ENCODE assay signal across 8 cellular contexts in the genomic region with DNA sequence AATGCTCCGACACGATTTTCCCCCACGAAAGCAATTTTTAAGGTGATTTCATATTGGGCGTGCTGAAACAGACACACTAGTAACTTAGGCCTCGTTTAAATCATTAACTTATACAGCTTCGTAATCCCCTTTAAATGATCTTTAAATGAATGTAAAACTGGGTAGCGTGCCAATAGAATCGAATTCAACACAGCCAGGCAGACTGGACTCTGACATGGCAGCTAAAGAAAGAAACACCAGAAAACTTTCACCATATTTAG. TPM values are rescaled to one million over a fixed set of nuclear protein-coding genes. Genes with fewer than 3 reads are reported as not detected.
A peak's percentile ranks its signal among the peaks of the same experiment; 100 is the strongest.
DNase-seq lines count a peak whose midpoint lies in the region; ATAC-seq and TF ChIP-seq lines count a peak whose summit lies in the region.

No MANE protein-coding gene starts in this region.

- intact Hi-C loops in sigmoid colon (cut with DNase I) = loop anchor here (5.0 kb wide), 4 partner anchors 97 to 677 kb away; no protein-coding TSS in a partner anchor

- H3K27ac ChIP-seq in VCaP = peak overlapping the region; percentile 91
- H3K27ac ChIP-seq in sigmoid colon = peak overlapping the region; percentile 90 to 99 (median 98)

- no peak for TF ChIP-seq EP300 in sigmoid colon (IDR thresholded peaks at IDR 0.05)

- WGBS in sigmoid colon, 2 donors = 5 to 29% methylated on average over 8 of the region's 8 CpGs

- peaks cover 0 to 49% (median 33%) of the 10 kb centered on the region in 4 donors for H3K4me1 ChIP-seq in sigmoid colon

- no peak for TF ChIP-seq CTCF in GM12864 (IDR thresholded peaks at IDR 0.05; ENCODE audit: low read depth, low read length, missing control alignments)
- TF ChIP-seq CTCF in VCaP (conservative IDR thresholded peaks at IDR 0.05) = no peak
- no peak for TF ChIP-seq CTCF in foreskin fibroblast (IDR thresholded peaks at IDR 0.05; ENCODE audit: low read depth, low read length)
- TF ChIP-seq CTCF in sigmoid colon (IDR thresholded peaks at IDR 0.05) = no peak

- no peak for TF ChIP-seq POLR2A in sigmoid colon (IDR thresholded peaks at IDR 0.05)

- H3K9me3 ChIP-seq in sigmoid colon = peaks cover 0 to 2% (median under 1%) of the 10 kb centered on the region in 4 donors

- DNase-seq in GM12864 (ENCODE audit: low read depth) (no peak), foreskin fibroblast (peak in 1 of 2 donors; percentile 58), sigmoid colon (no peak), KBM-7 (no peak)
- DNase-seq in activated effector memory CD4-positive, alpha-beta T cell treated with anti-CD3 and anti-CD28 coated beads, Interleukin-2, amount 50 U/mL, for 16 hours = no peak
- DNase-seq in activated CD4-positive, alpha-beta T cell treated with anti-CD3 and anti-CD28 coated beads for 1 hour = no peak

- no peaks in the 10 kb centered on the region for H3K36me3 ChIP-seq in sigmoid colon

- H3K4me3 ChIP-seq in GM12864 (ENCODE audit: low read depth, low read length) (peak overlapping the region; percentile 47; the same call in 1 of the 2 replicates), foreskin fibroblast (ENCODE audit: low read depth in 1 of 2, low read length in 2 of 2) (peak overlapping the region; percentile 54 to 74), sigmoid colon (peak overlapping the region; percentile 56 to 80 (median 67))

- ATAC-seq in HG03135 (IDR thresholded peaks at IDR 0.05; ENCODE audit: unreplicated experiment) = no peak

- in situ Hi-C loops in KBM-7 (cut with MboI; ENCODE audit: low pct_unique_long_range_greater_than_20kb, low sequenced_read_pairs) = no loop called here

- H3K27me3 ChIP-seq in sigmoid colon = no peaks in the 10 kb centered on the region

RNA-seq across cellular contexts. Expression of gene ID2, which starts 2.4 kb away (rescaled TPM):
- 100 to 1,000 TPM; 376 to 615 (median 527) TPM for total RNA-seq in sigmoid colon
- polyA plus RNA-seq in sigmoid colon = 100 to 1,000 TPM; 154 to 306 (median 224) TPM
